ENCODE assay signal across 22 cellular contexts in genomic region chr2:218726004-218726574, GRCh38. TPM values are rescaled to one million over a fixed set of nuclear protein-coding genes. Genes with fewer than 3 reads are reported as not detected.
A peak's percentile ranks its signal among the peaks of the same experiment; 100 is the strongest.
DNase-seq lines count a peak whose midpoint lies in the region; ATAC-seq, FAIRE-seq and TF ChIP-seq lines count a peak whose summit lies in the region.
"Had no signal": no experiment of that assay in that cellular context is flagged by ENCODE, and none has a peak within 500 bp of the region (broad histone marks: within the 10 kb centered on the region; RNA-seq: fewer than 3 reads in every experiment).

No MANE protein-coding gene starts in this region.

- H3K36me3 Mint-ChIP-seq in endodermal cell (ENCODE audit: low read depth), result peaks cover 49% of the 10 kb centered on the region

- H3F3A ChIP-seq in PC-9 (ENCODE audit: insufficient read depth, low read depth), result peaks cover 44% of the 10 kb centered on the region

- TF ChIP-seq POLR2A in HepG2 (IDR thresholded peaks at IDR 0.05; ENCODE audit: insufficient read depth in 1 of 2, low read depth in 2 of 2, low read length in 2 of 2), result no peak
- TF ChIP-seq POLR2A in right lobe of liver (IDR thresholded peaks at IDR 0.05), result no peak

- H3K36me3 ChIP-seq in HepG2 (replicated peaks in 1 of 2; ENCODE audit: control insufficient read depth in 1 of 2, insufficient read depth in 2 of 2, low read length in 2 of 2) (peaks cover 5 to 22% of the 10 kb centered on the region in 2 experiments; a peak in 3 of 5 replicates), right lobe of liver (no peaks in the 10 kb centered on the region), PC-9 (ENCODE audit: low read depth) (peaks cover 9% of the 10 kb centered on the region; the same call in 1 of the 2 replicates), endodermal cell (ENCODE audit: control insufficient read depth, insufficient read depth, low read length) (peaks cover 41% of the 10 kb centered on the region)

- no peaks in the 10 kb centered on the region for H3K9me2 ChIP-seq in PC-9 (ENCODE audit: insufficient read depth)

- no peaks in the 10 kb centered on the region for H3K27me3 ChIP-seq in HepG2 (ENCODE audit: control insufficient read depth in 1 of 2, insufficient read depth in 2 of 2, low read length in 2 of 2)
- no peaks in the 10 kb centered on the region for H3K27me3 ChIP-seq in right lobe of liver
- H3K27me3 ChIP-seq in PC-9 (ENCODE audit: insufficient read depth, low read depth), result no peaks in the 10 kb centered on the region
- H3K27me3 ChIP-seq in endodermal cell (ENCODE audit: control insufficient read depth, insufficient read depth, low read length, poor library complexity, severe bottlenecking), result no peaks in the 10 kb centered on the region
- H3K27me3 ChIP-seq: BLaER1 treated with 17β-estradiol and CSF1 and Interleukin-3, amounts not matched to agents 10 nM and 100 nM had no signal

- 98% methylated on average over 6 of the region's 6 CpGs for WGBS in HepG2 (ENCODE audit: low lambda C conversion rate)
- 85% methylated on average over 6 of the region's 6 CpGs for WGBS in right lobe of liver (ENCODE audit: insufficient coverage, low coverage, low lambda C conversion rate, missing lambda C conversion rate)
- 93 to 97% methylated on average over 5 to 6 of the region's 6 CpGs for WGBS in endodermal cell (ENCODE audit: insufficient coverage in 1 of 2, insufficient read length in 1 of 2), 2 experiments

- H3K4me3 ChIP-seq in HepG2 (replicated peaks in 1 of 3; ENCODE audit: insufficient read depth in 1 of 3, low read depth in 2 of 3, low read length in 3 of 3), result no peak overlapping the region
- H3K4me3 ChIP-seq in right lobe of liver, result no peak overlapping the region
- H3K4me3 ChIP-seq in PC-9, result no peak overlapping the region
- peak overlapping the region; percentile 6 for H3K4me3 ChIP-seq in endodermal cell (ENCODE audit: low read length)
- H3K4me3 ChIP-seq: A549 had no signal

- H3K4me2 ChIP-seq in HepG2 (ENCODE audit: low read depth, low read length) (no peak overlapping the region), PC-9 (no peak overlapping the region)
- H3K4me2 ChIP-seq: A549; BLaER1 treated with 17β-estradiol and CSF1 and Interleukin-3, amounts not matched to agents 10 nM and 100 nM had no signal

- H3K9me3 ChIP-seq in HepG2 (ENCODE audit: low read length) (peaks cover 27% of the 10 kb centered on the region), right lobe of liver (peaks cover 0 to 9% (median 0%) of the 10 kb centered on the region in 4 donors), PC-9 (ENCODE audit: insufficient read depth, low read depth) (peaks cover 11% of the 10 kb centered on the region; the same call in 1 of the 2 replicates), endodermal cell (ENCODE audit: control insufficient read depth, low read length) (peaks cover 38% of the 10 kb centered on the region)

- POLR2A ChIA-PET in HepG2 (lab: Yijun Ruan, JAX) (no interaction called here), PC-9 (lab: Charles Lee; ENCODE audit: unreplicated experiment) (interaction anchor here (0.6 kb wide), 1 partner anchor 555 kb away, joined by 4 read pairs; no protein-coding TSS in a partner anchor)

- TF ChIP-seq EP300 in HepG2 (IDR thresholded peaks at IDR 0.05; ENCODE audit: low read depth in 2 of 2, low read length in 2 of 2) (no peak), HepG2 (CRISPR knock-in tag; IDR thresholded peaks at IDR 0.05; ENCODE audit: borderline replicate concordance) (no peak)

- no peak for FAIRE-seq in HepG2 (lab: Jason Lieb, UNC)
- FAIRE-seq: A549, D721Med, G401.6, GM12891 had no signal

- H3K4me1 ChIP-seq in HepG2 (ENCODE audit: insufficient read depth, low read length) (peaks cover 41% of the 10 kb centered on the region), right lobe of liver (peaks cover 0 to 7% (median under 1%) of the 10 kb centered on the region in 4 donors), PC-9 (replicated peaks; ENCODE audit: insufficient read depth) (peaks cover 12% of the 10 kb centered on the region), endodermal cell (ENCODE audit: control insufficient read depth, insufficient read depth, low read length) (peaks cover 10% of the 10 kb centered on the region)
- H3K4me1 ChIP-seq: Caco-2 had no signal

- H3K4me3 Mint-ChIP-seq in endodermal cell, result no peak overlapping the region
- H3K4me3 Mint-ChIP-seq: B cell; CD4-positive, alpha-beta T cell; CD8-positive, alpha-beta T cell had no signal

- H3K27me3 Mint-ChIP-seq in endodermal cell (ENCODE audit: insufficient read depth), result no peaks in the 10 kb centered on the region
- H3K27me3 Mint-ChIP-seq: B cell; CD4-positive, alpha-beta T cell had no signal

- H3K9ac ChIP-seq in HepG2 (ENCODE audit: insufficient read depth, low read depth, low read length) (no peak overlapping the region), endodermal cell (ENCODE audit: extremely low read depth, low read length, poor library complexity, severe bottlenecking) (no peak overlapping the region)
- H3K9ac ChIP-seq: BLaER1 treated with 17β-estradiol and CSF1 and Interleukin-3, amounts not matched to agents 10 nM and 100 nM had no signal

- H3K27ac ChIP-seq in HepG2 (ENCODE audit: extremely low read length, insufficient read depth, low read length) (no peak overlapping the region), right lobe of liver (no peak overlapping the region), PC-9 (0 out of 2 replicates have a peak overlapping the region, but pooled peaks have one; percentile 60), endodermal cell (ENCODE audit: low read depth, low read length) (no peak overlapping the region)
- H3K27ac ChIP-seq: 22Rv1; A549; BLaER1 treated with 17β-estradiol and CSF1 and Interleukin-3, amounts not matched to agents 10 nM and 100 nM; C4-2B had no signal

- H3K9me3 Mint-ChIP-seq in endodermal cell, result peaks cover 32% of the 10 kb centered on the region

- intact Hi-C loops in HepG2 (cut with micrococcal nuclease; ENCODE audit: unreplicated experiment) (no loop called here), right lobe of liver (cut with DNase I) (loop anchor here in 1 of 2 donors (10.0 kb wide), 1 partner anchor 129 kb away; the partner anchor contains the start of gene WNT6), PC-9 (cut with micrococcal nuclease; ENCODE audit: unreplicated experiment) (no loop called here)

- H3K79me2 ChIP-seq in HepG2 (ENCODE audit: insufficient read depth, low read length) (peaks cover 82% of the 10 kb centered on the region), PC-9 (ENCODE audit: low read depth) (peaks cover 79% of the 10 kb centered on the region)

- DNase-seq in HepG2 (ENCODE audit: low spot score) (no peak), right lobe of liver (no peak), PC-9 (no peak), endodermal cell (no peak), Kasumi-1 (lab: John Stamatoyannopoulos, UW) (no peak)
- no peak for DNase-seq in stimulated activated CD4-positive, alpha-beta T cell treated with anti-CD3 and anti-CD28 coated beads, Interleukin-4, amount 100 ng/mL, for 4 hours
- DNase-seq: AML-193; Caco-2; Calu3; CD4-positive, alpha-beta T cell; CD8-positive, alpha-beta T cell; DMS79 treated with DMSO at 0.1 percent for 48 hours; GF-D8 had no signal

- H4K20me1 ChIP-seq in HepG2 (ENCODE audit: insufficient read depth, low read length), result no peaks in the 10 kb centered on the region; the same call in 1 of the 2 replicates
- 0 out of 2 replicates have a peak, but pooled peaks cover 3% of the 10 kb centered on the region for H4K20me1 ChIP-seq in PC-9 (ENCODE audit: insufficient read depth)

- no peak for TF ChIP-seq RAD21 in HepG2 (CRISPR knock-in tag; IDR thresholded peaks at IDR 0.05)

- peaks cover 24% of the 10 kb centered on the region for H3K4me1 Mint-ChIP-seq in endodermal cell

- in situ Hi-C loops in HepG2 (cut with HindIII; ENCODE audit: extremely low pct_ligation_motif_present, low pct_unique_long_range_greater_than_20kb), result loop anchor here (25.0 kb wide), 1 partner anchor 111 kb away; the partner anchor contains the start of gene PRKAG3

- no peak overlapping the region for H3K27ac Mint-ChIP-seq in endodermal cell
- H3K27ac Mint-ChIP-seq: B cell; CD4-positive, alpha-beta T cell; CD8-positive, alpha-beta T cell had no signal

- CTCF ChIA-PET in HepG2 (lab: Yijun Ruan, JAX; ENCODE audit: low intra/inter-chr PET ratio, low total read pairs) (interaction anchor here (6.7 kb wide), 1 partner anchor 122 kb away, joined by 241 read pairs; no protein-coding TSS in a partner anchor), PC-9 (lab: Charles Lee) (interaction anchor here (0.5 kb wide), 1 partner anchor 25 kb away, joined by 4 read pairs; no protein-coding TSS in a partner anchor)

- no TSS peak for BruUV-seq in HepG2 (replicated peaks; lab: Mats Ljungman, UMichigan)
- no TSS peak for BruUV-seq in PC-9 (replicated peaks; lab: Mats Ljungman, UMichigan)

- H2AFZ ChIP-seq in HepG2 (ENCODE audit: low read length), result no peak overlapping the region
- no peak overlapping the region for H2AFZ ChIP-seq in PC-9

- TF ChIP-seq CTCF in HepG2 (CRISPR knock-in tag; IDR thresholded peaks at IDR 0.05), result no peak
- no peak for TF ChIP-seq CTCF in right lobe of liver (IDR thresholded peaks at IDR 0.05)
- TF ChIP-seq CTCF in PC-9 (conservative IDR thresholded peaks at IDR 0.05), result no peak
- TF ChIP-seq CTCF in endodermal cell (conservative IDR thresholded peaks at IDR 0.05), result no peak

- ATAC-seq in HepG2, result no peak
- ATAC-seq in right lobe of liver, result no peak
- no peak for ATAC-seq in GM18867 (IDR thresholded peaks at IDR 0.05; ENCODE audit: unreplicated experiment)
- ATAC-seq: A549; CD8-positive, alpha-beta T cell had no signal

RNA-seq across cellular contexts. Expression of gene TTLL4, which starts 15.5 kb away (rescaled TPM):
- total RNA-seq in HepG2 (2016; rRNA removed; fragmentation: Illumina TruSeq; extraction: Trizol) (77.5 and 78.0 TPM in 2 replicates), right lobe of liver (10 to 100 TPM in 4 of 6 experiments, 1 to 10 TPM in 2; 8.2 to 14.8 (median 11.6) TPM), PC-9 (2021) (43.9 and 57.1 TPM in 2 replicates), endodermal cell (10 to 100 TPM; 96.5 to 99.0 TPM)
- 26.9 and 32.1 TPM in 2 replicates for total RNA-seq in HepG2 (2016; cell fraction: cytosol; rRNA removed; fragmentation: Illumina TruSeq; extraction: Trizol; ENCODE audit: low read depth)
- total RNA-seq in HepG2 (2016; cell fraction: insoluble cytoplasmic fraction; rRNA removed; fragmentation: Illumina TruSeq; extraction: Trizol), result 64.0 and 77.3 TPM in 2 replicates
- 48.8 and 53.6 TPM in 2 replicates for total RNA-seq in HepG2 (2016; cell fraction: membrane; rRNA removed; fragmentation: Illumina TruSeq; extraction: Trizol)
- total RNA-seq in HepG2 (2016; cell fraction: nucleus; rRNA removed; fragmentation: Illumina TruSeq; extraction: Trizol), result 76.4 and 96.7 TPM in 2 replicates
- 84.6 and 85.5 TPM in 2 replicates for polyA plus RNA-seq in HepG2 (2011; rRNA removed)
- 56.8 and 57.9 TPM in 2 replicates for polyA plus RNA-seq in HepG2 (2011; cell fraction: cytosol; rRNA removed)
- polyA plus RNA-seq in HepG2 (2011; cell fraction: nucleus; rRNA removed), result 188 and 192 TPM in 2 replicates
- polyA plus RNA-seq in HepG2 (2012), result 71.9 and 80.9 TPM in 2 replicates
- 15.6 and 16.8 TPM in 2 replicates for polyA plus RNA-seq in HepG2 (2016; cell fraction: cytosol; fragmentation: Illumina TruSeq; extraction: Trizol; ENCODE audit: low read depth)
- polyA plus RNA-seq in HepG2 (2016; cell fraction: insoluble cytoplasmic fraction; fragmentation: Illumina TruSeq; extraction: Trizol; ENCODE audit: low read depth), result 85.9 and 98.6 TPM in 2 replicates
- 41.6 and 46.1 TPM in 2 replicates for polyA plus RNA-seq in HepG2 (2016; cell fraction: membrane; fragmentation: Illumina TruSeq; extraction: Trizol; ENCODE audit: low read depth)
- 172 and 200 TPM in 2 replicates for polyA plus RNA-seq in HepG2 (2016; cell fraction: nucleus; fragmentation: Illumina TruSeq; extraction: Trizol; ENCODE audit: insufficient read depth, low read depth)
- 60.1 and 174 TPM in 2 replicates for polyA minus RNA-seq in HepG2 (2011; rRNA and poly(A)+ RNA removed; ENCODE audit: low replicate concordance)
- polyA minus RNA-seq in HepG2 (2011; cell fraction: cytosol; rRNA and poly(A)+ RNA removed), result 43.8 and 44.1 TPM in 2 replicates
- 158 and 170 TPM in 2 replicates for polyA minus RNA-seq in HepG2 (2011; cell fraction: nucleus; rRNA and poly(A)+ RNA removed)
- 67.7 TPM for polyA plus RNA-seq in endodermal cell (2013, experiment 1 of 2)
- polyA plus RNA-seq in endodermal cell (2013, experiment 2 of 2), result 57.3 TPM

RNA-seq across cellular contexts. Expression of gene STK36, which starts 54.2 kb away (rescaled TPM):
- total RNA-seq in HepG2 (2016; rRNA removed; fragmentation: Illumina TruSeq; extraction: Trizol) (17.6 and 45.9 TPM in 2 replicates), right lobe of liver (10 to 100 TPM in 5 of 6 experiments, 1 to 10 TPM in 1; 9.2 to 14.0 (median 12.7) TPM), PC-9 (2021) (47.8 and 52.9 TPM in 2 replicates), endodermal cell (10 to 100 TPM; 73.5 to 87.4 TPM)
- 8.2 and 9.2 TPM in 2 replicates for total RNA-seq in HepG2 (2016; cell fraction: cytosol; rRNA removed; fragmentation: Illumina TruSeq; extraction: Trizol; ENCODE audit: low read depth)
- total RNA-seq in HepG2 (2016; cell fraction: insoluble cytoplasmic fraction; rRNA removed; fragmentation: Illumina TruSeq; extraction: Trizol), result 14.3 and 47.5 TPM in 2 replicates
- 5.9 and 7.0 TPM in 2 replicates for total RNA-seq in HepG2 (2016; cell fraction: membrane; rRNA removed; fragmentation: Illumina TruSeq; extraction: Trizol)
- total RNA-seq in HepG2 (2016; cell fraction: nucleus; rRNA removed; fragmentation: Illumina TruSeq; extraction: Trizol), result 69.9 and 80.6 TPM in 2 replicates
- 83.5 and 102 TPM in 2 replicates for polyA plus RNA-seq in HepG2 (2011; rRNA removed)
- 8.8 and 10.1 TPM in 2 replicates for polyA plus RNA-seq in HepG2 (2011; cell fraction: cytosol; rRNA removed)
- 954 and 1,192 TPM in 2 replicates for polyA plus RNA-seq in HepG2 (2011; cell fraction: nucleus; rRNA removed)
- 30.9 and 34.5 TPM in 2 replicates for polyA plus RNA-seq in HepG2 (2012)
- 1.4 and 1.7 TPM in 2 replicates for polyA plus RNA-seq in HepG2 (2016; cell fraction: cytosol; fragmentation: Illumina TruSeq; extraction: Trizol; ENCODE audit: low read depth)
- polyA plus RNA-seq in HepG2 (2016; cell fraction: insoluble cytoplasmic fraction; fragmentation: Illumina TruSeq; extraction: Trizol; ENCODE audit: low read depth), result 12.2 and 14.0 TPM in 2 replicates
- polyA plus RNA-seq in HepG2 (2016; cell fraction: membrane; fragmentation: Illumina TruSeq; extraction: Trizol; ENCODE audit: low read depth), result 3.6 and 5.1 TPM in 2 replicates
- polyA plus RNA-seq in HepG2 (2016; cell fraction: nucleus; fragmentation: Illumina TruSeq; extraction: Trizol; ENCODE audit: insufficient read depth, low read depth), result 225 and 235 TPM in 2 replicates
- 31.0 and 31.7 TPM in 2 replicates for polyA minus RNA-seq in HepG2 (2011; rRNA and poly(A)+ RNA removed; ENCODE audit: low replicate concordance)
- polyA minus RNA-seq in HepG2 (2011; cell fraction: cytosol; rRNA and poly(A)+ RNA removed), result 2.2 and 3.7 TPM in 2 replicates
- 93.5 and 94.1 TPM in 2 replicates for polyA minus RNA-seq in HepG2 (2011; cell fraction: nucleus; rRNA and poly(A)+ RNA removed)
- polyA plus RNA-seq in endodermal cell (2013, experiment 1 of 2), result 68.4 TPM
- 54.2 TPM for polyA plus RNA-seq in endodermal cell (2013, experiment 2 of 2)

RNA-seq across cellular contexts. Expression of gene RNF25, which starts 54.3 kb away (rescaled TPM):
- total RNA-seq in HepG2 (2016; rRNA removed; fragmentation: Illumina TruSeq; extraction: Trizol) (37.0 and 37.1 TPM in 2 replicates), right lobe of liver (10 to 100 TPM in 1 of 6 experiments, 1 to 10 TPM in 5; 7.7 to 11.1 (median 9.1) TPM), PC-9 (2021) (24.6 and 27.2 TPM in 2 replicates), endodermal cell (10 to 100 TPM; 24.5 to 32.1 TPM)
- total RNA-seq in HepG2 (2016; cell fraction: cytosol; rRNA removed; fragmentation: Illumina TruSeq; extraction: Trizol; ENCODE audit: low read depth), result 6.7 and 8.0 TPM in 2 replicates
- total RNA-seq in HepG2 (2016; cell fraction: insoluble cytoplasmic fraction; rRNA removed; fragmentation: Illumina TruSeq; extraction: Trizol), result 32.3 and 35.9 TPM in 2 replicates
- total RNA-seq in HepG2 (2016; cell fraction: membrane; rRNA removed; fragmentation: Illumina TruSeq; extraction: Trizol), result 10.0 and 11.2 TPM in 2 replicates
- 22.4 and 23.6 TPM in 2 replicates for total RNA-seq in HepG2 (2016; cell fraction: nucleus; rRNA removed; fragmentation: Illumina TruSeq; extraction: Trizol)
- 87.6 and 91.8 TPM in 2 replicates for polyA plus RNA-seq in HepG2 (2011; rRNA removed)
- 49.3 and 55.5 TPM in 2 replicates for polyA plus RNA-seq in HepG2 (2011; cell fraction: cytosol; rRNA removed)
- 62.2 and 70.6 TPM in 2 replicates for polyA plus RNA-seq in HepG2 (2011; cell fraction: nucleus; rRNA removed)
- polyA plus RNA-seq in HepG2 (2012), result 23.9 and 27.2 TPM in 2 replicates
- 5.0 and 6.7 TPM in 2 replicates for polyA plus RNA-seq in HepG2 (2016; cell fraction: cytosol; fragmentation: Illumina TruSeq; extraction: Trizol; ENCODE audit: low read depth)
- polyA plus RNA-seq in HepG2 (2016; cell fraction: insoluble cytoplasmic fraction; fragmentation: Illumina TruSeq; extraction: Trizol; ENCODE audit: low read depth), result 42.9 and 52.8 TPM in 2 replicates
- polyA plus RNA-seq in HepG2 (2016; cell fraction: membrane; fragmentation: Illumina TruSeq; extraction: Trizol; ENCODE audit: low read depth), result 6.5 and 10.4 TPM in 2 replicates
- polyA plus RNA-seq in HepG2 (2016; cell fraction: nucleus; fragmentation: Illumina TruSeq; extraction: Trizol; ENCODE audit: insufficient read depth, low read depth), result 36.4 and 40.3 TPM in 2 replicates
- polyA minus RNA-seq in HepG2 (2011; rRNA and poly(A)+ RNA removed; ENCODE audit: low replicate concordance), result 64.2 and 95.2 TPM in 2 replicates
- 23.7 and 30.0 TPM in 2 replicates for polyA minus RNA-seq in HepG2 (2011; cell fraction: cytosol; rRNA and poly(A)+ RNA removed)
- 15.5 and 25.1 TPM in 2 replicates for polyA minus RNA-seq in HepG2 (2011; cell fraction: nucleus; rRNA and poly(A)+ RNA removed)
- 28.3 TPM for polyA plus RNA-seq in endodermal cell (2013, experiment 1 of 2)
- polyA plus RNA-seq in endodermal cell (2013, experiment 2 of 2), result 28.8 TPM

RNA-seq across cellular contexts. Expression of gene CYP27A1, which starts 55.9 kb away (rescaled TPM):
- total RNA-seq in HepG2 (2016; rRNA removed; fragmentation: Illumina TruSeq; extraction: Trizol) (106 and 157 TPM in 2 replicates), right lobe of liver (100 to 1,000 TPM; 209 to 463 (median 238) TPM), PC-9 (2021) (0.94 and 2.0 TPM in 2 replicates), endodermal cell (10 to 100 TPM; 32.8 to 53.7 TPM)
- 29.2 and 32.0 TPM in 2 replicates for total RNA-seq in HepG2 (2016; cell fraction: cytosol; rRNA removed; fragmentation: Illumina TruSeq; extraction: Trizol; ENCODE audit: low read depth)
- total RNA-seq in HepG2 (2016; cell fraction: insoluble cytoplasmic fraction; rRNA removed; fragmentation: Illumina TruSeq; extraction: Trizol), result 92.9 and 157 TPM in 2 replicates
- 59.2 and 68.0 TPM in 2 replicates for total RNA-seq in HepG2 (2016; cell fraction: membrane; rRNA removed; fragmentation: Illumina TruSeq; extraction: Trizol)
- total RNA-seq in HepG2 (2016; cell fraction: nucleus; rRNA removed; fragmentation: Illumina TruSeq; extraction: Trizol), result 124 and 147 TPM in 2 replicates
- polyA plus RNA-seq in HepG2 (2011; rRNA removed), result 266 and 314 TPM in 2 replicates
- polyA plus RNA-seq in HepG2 (2011; cell fraction: cytosol; rRNA removed), result 327 and 396 TPM in 2 replicates
- 158 and 203 TPM in 2 replicates for polyA plus RNA-seq in HepG2 (2011; cell fraction: nucleus; rRNA removed)
- polyA plus RNA-seq in HepG2 (2012), result 154 and 189 TPM in 2 replicates
- polyA plus RNA-seq in HepG2 (2016; cell fraction: cytosol; fragmentation: Illumina TruSeq; extraction: Trizol; ENCODE audit: low read depth), result 34.9 and 39.0 TPM in 2 replicates
- polyA plus RNA-seq in HepG2 (2016; cell fraction: insoluble cytoplasmic fraction; fragmentation: Illumina TruSeq; extraction: Trizol; ENCODE audit: low read depth), result 90.8 and 107 TPM in 2 replicates
- polyA plus RNA-seq in HepG2 (2016; cell fraction: membrane; fragmentation: Illumina TruSeq; extraction: Trizol; ENCODE audit: low read depth), result 49.2 and 51.3 TPM in 2 replicates
- 203 and 207 TPM in 2 replicates for polyA plus RNA-seq in HepG2 (2016; cell fraction: nucleus; fragmentation: Illumina TruSeq; extraction: Trizol; ENCODE audit: insufficient read depth, low read depth)
- 399 TPM in 1 of 2 replicates, not detected in the other for polyA minus RNA-seq in HepG2 (2011; rRNA and poly(A)+ RNA removed; ENCODE audit: low replicate concordance)
- polyA minus RNA-seq in HepG2 (2011; cell fraction: cytosol; rRNA and poly(A)+ RNA removed), result 113 and 138 TPM in 2 replicates
- polyA minus RNA-seq in HepG2 (2011; cell fraction: nucleus; rRNA and poly(A)+ RNA removed), result 86.3 and 96.4 TPM in 2 replicates
- polyA plus RNA-seq in endodermal cell (2013, experiment 1 of 2), result 14.5 TPM
- 14.4 TPM for polyA plus RNA-seq in endodermal cell (2013, experiment 2 of 2)
- total RNA-seq: CD8-positive, alpha-beta T cell had no signal
